Comparison of ENCODE assay signal across 1 cellular context in the genomic region with DNA sequence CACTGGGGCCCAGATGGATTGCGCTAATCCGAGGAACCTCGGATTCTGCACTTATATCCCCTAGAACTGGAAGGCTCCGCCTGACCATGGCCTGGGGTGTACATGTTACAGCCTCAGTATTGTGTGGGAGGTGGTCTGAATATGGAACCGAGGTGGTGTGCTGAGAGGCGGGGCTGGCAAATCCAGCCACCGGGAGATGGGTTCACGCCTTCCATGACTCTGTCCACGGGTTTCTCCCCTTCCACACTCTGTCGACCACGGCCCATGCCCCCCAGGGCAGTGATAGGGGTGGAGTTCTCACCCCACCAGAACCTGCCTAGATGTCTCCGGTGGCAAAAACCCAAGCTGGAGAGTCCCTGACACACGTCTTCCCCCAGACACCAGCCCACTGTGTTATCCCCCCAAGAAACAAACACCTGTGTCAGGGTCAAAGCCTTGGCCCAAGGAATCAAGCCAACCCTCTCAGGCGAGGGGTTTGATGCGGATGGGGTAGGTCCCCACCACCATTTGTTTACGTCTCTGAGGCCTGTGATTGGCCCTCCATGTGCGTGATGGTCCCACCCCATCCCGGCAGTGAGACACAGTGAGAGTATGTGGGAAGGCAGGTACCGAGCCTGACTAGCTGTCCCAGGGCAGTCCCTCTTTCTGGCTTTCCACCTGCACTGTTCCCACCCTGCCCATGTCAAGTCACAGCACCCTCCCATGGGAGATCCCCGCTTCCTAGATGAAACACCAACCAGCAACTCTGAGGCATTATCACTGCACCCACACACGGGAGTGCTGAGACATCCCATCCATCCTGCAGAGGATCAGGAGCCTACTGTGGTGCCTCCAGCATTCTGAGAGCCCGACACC.
TF ChIP-seq lines count a peak whose summit lies in the region.

No MANE protein-coding gene starts in this region.

TF ChIP-seq in GM23338, 12 proteins besides CTCF, POLR2A, EP300 and RAD21:
- TF ChIP-seq CREB1 (CRISPR knock-in tag; IDR thresholded peaks at IDR 0.05; ENCODE audit: low read depth) (no peak), ZNF114 (CRISPR knock-in tag; IDR thresholded peaks at IDR 0.05) (no peak), POLR2AphosphoS5 (IDR thresholded peaks at IDR 0.05; ENCODE audit: low read depth) (no peak), JUNB (IDR thresholded peaks at IDR 0.05; ENCODE audit: unreplicated experiment) (no peak), EZH2phosphoT487 (IDR thresholded peaks at IDR 0.05; ENCODE audit: unreplicated experiment) (no peak), ZNF331 (CRISPR knock-in tag; IDR thresholded peaks at IDR 0.05; ENCODE audit: low read depth) (no peak), NANOG (IDR thresholded peaks at IDR 0.05; ENCODE audit: borderline replicate concordance) (no peak), EZH2 (IDR thresholded peaks at IDR 0.05; ENCODE audit: low read depth, unreplicated experiment) (no peak), STAT1 (IDR thresholded peaks at IDR 0.05; ENCODE audit: unreplicated experiment) (no peak)
- TF ChIP-seq, protein P1, sequence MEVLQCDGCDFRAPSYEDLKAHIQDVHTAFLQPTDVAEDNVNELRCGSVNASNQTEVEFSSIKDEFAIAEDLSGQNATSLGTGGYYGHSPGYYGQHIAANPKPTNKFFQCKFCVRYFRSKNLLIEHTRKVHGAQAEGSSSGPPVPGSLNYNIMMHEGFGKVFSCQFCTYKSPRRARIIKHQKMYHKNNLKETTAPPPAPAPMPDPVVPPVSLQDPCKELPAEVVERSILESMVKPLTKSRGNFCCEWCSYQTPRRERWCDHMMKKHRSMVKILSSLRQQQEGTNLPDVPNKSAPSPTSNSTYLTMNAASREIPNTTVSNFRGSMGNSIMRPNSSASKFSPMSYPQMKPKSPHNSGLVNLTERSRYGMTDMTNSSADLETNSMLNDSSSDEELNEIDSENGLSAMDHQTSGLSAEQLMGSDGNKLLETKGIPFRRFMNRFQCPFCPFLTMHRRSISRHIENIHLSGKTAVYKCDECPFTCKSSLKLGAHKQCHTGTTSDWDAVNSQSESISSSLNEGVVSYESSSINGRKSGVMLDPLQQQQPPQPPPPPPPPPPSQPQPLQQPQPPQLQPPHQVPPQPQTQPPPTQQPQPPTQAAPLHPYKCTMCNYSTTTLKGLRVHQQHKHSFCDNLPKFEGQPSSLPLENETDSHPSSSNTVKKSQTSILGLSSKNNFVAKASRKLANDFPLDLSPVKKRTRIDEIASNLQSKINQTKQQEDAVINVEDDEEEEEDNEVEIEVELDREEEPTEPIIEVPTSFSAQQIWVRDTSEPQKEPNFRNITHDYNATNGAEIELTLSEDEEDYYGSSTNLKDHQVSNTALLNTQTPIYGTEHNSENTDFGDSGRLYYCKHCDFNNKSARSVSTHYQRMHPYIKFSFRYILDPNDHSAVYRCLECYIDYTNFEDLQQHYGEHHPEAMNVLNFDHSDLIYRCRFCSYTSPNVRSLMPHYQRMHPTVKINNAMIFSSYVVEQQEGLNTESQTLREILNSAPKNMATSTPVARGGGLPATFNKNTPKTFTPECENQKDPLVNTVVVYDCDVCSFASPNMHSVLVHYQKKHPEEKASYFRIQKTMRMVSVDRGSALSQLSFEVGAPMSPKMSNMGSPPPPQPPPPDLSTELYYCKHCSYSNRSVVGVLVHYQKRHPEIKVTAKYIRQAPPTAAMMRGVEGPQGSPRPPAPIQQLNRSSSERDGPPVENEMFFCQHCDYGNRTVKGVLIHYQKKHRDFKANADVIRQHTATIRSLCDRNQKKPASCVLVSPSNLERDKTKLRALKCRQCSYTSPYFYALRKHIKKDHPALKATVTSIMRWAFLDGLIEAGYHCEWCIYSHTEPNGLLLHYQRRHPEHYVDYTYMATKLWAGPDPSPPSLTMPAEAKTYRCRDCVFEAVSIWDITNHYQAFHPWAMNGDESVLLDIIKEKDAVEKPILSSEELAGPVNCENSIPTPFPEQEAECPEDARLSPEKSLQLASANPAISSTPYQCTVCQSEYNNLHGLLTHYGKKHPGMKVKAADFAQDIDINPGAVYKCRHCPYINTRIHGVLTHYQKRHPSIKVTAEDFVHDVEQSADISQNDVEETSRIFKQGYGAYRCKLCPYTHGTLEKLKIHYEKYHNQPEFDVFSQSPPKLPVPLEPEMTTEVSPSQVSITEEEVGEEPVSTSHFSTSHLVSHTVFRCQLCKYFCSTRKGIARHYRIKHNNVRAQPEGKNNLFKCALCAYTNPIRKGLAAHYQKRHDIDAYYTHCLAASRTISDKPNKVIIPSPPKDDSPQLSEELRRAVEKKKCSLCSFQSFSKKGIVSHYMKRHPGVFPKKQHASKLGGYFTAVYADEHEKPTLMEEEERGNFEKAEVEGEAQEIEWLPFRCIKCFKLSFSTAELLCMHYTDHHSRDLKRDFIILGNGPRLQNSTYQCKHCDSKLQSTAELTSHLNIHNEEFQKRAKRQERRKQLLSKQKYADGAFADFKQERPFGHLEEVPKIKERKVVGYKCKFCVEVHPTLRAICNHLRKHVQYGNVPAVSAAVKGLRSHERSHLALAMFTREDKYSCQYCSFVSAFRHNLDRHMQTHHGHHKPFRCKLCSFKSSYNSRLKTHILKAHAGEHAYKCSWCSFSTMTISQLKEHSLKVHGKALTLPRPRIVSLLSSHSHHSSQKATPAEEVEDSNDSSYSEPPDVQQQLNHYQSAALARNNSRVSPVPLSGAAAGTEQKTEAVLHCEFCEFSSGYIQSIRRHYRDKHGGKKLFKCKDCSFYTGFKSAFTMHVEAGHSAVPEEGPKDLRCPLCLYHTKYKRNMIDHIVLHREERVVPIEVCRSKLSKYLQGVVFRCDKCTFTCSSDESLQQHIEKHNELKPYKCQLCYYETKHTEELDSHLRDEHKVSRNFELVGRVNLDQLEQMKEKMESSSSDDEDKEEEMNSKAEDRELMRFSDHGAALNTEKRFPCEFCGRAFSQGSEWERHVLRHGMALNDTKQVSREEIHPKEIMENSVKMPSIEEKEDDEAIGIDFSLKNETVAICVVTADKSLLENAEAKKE (CRISPR knock-in tag; IDR thresholded peaks at IDR 0.05) = no peak
- TF ChIP-seq, protein P2, sequence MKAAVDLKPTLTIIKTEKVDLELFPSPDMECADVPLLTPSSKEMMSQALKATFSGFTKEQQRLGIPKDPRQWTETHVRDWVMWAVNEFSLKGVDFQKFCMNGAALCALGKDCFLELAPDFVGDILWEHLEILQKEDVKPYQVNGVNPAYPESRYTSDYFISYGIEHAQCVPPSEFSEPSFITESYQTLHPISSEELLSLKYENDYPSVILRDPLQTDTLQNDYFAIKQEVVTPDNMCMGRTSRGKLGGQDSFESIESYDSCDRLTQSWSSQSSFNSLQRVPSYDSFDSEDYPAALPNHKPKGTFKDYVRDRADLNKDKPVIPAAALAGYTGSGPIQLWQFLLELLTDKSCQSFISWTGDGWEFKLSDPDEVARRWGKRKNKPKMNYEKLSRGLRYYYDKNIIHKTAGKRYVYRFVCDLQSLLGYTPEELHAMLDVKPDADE (IDR thresholded peaks at IDR 0.05) = no peak
